ENCODE assay signal across 8 cellular contexts in the genomic region with DNA sequence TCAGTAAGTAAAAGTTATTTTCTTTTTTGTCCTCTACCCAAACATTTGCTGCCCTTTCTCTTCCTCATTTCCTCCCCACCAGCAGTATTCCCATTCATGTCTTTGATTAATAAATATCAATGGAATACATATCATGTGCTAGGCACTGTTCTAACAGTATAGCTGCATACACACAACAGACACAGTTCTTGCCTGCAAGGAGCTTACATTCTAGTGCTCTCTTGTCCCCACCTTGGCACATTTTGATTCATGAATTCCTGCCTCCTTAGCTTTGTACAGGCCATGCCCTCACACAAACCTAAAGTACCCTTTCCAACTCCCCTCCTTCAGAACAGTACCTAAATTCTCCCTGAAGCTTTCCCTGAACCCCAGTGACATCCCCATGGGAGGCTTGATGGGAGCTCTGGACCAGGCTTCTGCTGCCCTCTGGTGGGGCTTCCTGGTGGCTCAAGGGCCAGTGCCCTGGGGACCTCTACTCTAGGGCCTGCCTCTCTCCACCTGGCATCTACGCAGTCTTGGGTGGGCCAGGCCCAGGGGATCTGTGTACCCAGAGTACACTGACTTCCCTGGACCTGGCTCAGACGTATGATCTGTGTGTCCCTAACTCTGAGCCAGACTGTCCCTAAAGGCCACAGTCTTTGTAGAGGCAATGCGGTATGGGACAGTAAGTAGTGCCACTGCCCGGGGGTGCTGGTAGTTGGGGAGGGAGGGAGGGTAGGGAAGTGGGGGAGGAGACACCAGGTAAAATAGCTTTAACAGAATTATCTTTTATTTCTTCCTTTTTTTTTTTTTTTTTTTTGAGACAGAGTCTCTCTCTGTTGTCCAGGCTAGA. TPM values are rescaled to one million over a fixed set of nuclear protein-coding genes. Genes with fewer than 3 reads are reported as not detected.
DNase-seq lines count a peak whose midpoint lies in the region; ATAC-seq and TF ChIP-seq lines count a peak whose summit lies in the region.

No MANE protein-coding gene starts in this region.

- no peak overlapping the region for H3K27ac ChIP-seq in C4-2B
- no peak overlapping the region for H3K27ac ChIP-seq in Panc1 (ENCODE audit: low read length)
- H3K27ac ChIP-seq in hepatocyte, result no peak overlapping the region
- no peak overlapping the region for H3K27ac ChIP-seq in smooth muscle cell (ENCODE audit: low read depth)

- in situ Hi-C loops in Panc1 (cut with HindIII; ENCODE audit: low pct_unique_long_range_greater_than_20kb, low sequenced_read_pairs), result no loop called here

- H3K4me2 ChIP-seq in hepatocyte (no peak overlapping the region), smooth muscle cell (no peak overlapping the region)

- no peaks in the 10 kb centered on the region for H4K20me1 ChIP-seq in hepatocyte (ENCODE audit: insufficient read depth, poor library complexity, severe bottlenecking)
- no peaks in the 10 kb centered on the region for H4K20me1 ChIP-seq in smooth muscle cell (ENCODE audit: low read depth)

- H3K4me3 ChIP-seq in Panc1 (ENCODE audit: low read depth in 2 of 2, low read length in 2 of 2) (no peak overlapping the region), hepatocyte (no peak overlapping the region), smooth muscle cell (no peak overlapping the region)

- CTCF ChIA-PET in Panc1 (lab: Charles Lee), result interaction anchor here (0.6 to 1.3 kb wide), 7 partner anchors 45 to 278 kb away, joined by 3 to 7 read pairs (median 3); no protein-coding TSS in a partner anchor

- peak; percentile 93 for TF ChIP-seq CTCF in C4-2B (conservative IDR thresholded peaks at IDR 0.05)
- peak; percentile 90 for TF ChIP-seq CTCF in Panc1 (IDR thresholded peaks at IDR 0.05)
- TF ChIP-seq CTCF in hepatocyte (IDR thresholded peaks at IDR 0.05; ENCODE audit: poor library complexity), result peak; percentile 71
- peak; percentile 71 for TF ChIP-seq CTCF in smooth muscle cell (IDR thresholded peaks at IDR 0.05; ENCODE audit: borderline replicate concordance, insufficient read depth, poor library complexity, severe bottlenecking)

- H3K4me1 ChIP-seq in Panc1 (ENCODE audit: control insufficient read depth, insufficient read depth, low read length) (no peaks in the 10 kb centered on the region), hepatocyte (ENCODE audit: insufficient read depth) (no peaks in the 10 kb centered on the region), smooth muscle cell (ENCODE audit: low read depth) (no peaks in the 10 kb centered on the region)

- DNase-seq in Panc1 (ENCODE audit: low read depth, low spot score), result peak; percentile 28
- peak; percentile 3 for DNase-seq in amniotic stem cell (lab: John Stamatoyannopoulos, UW)
- DNase-seq in hepatocyte (ENCODE audit: low spot score), result peak; percentile 75
- no peak for DNase-seq in smooth muscle cell (lab: John Stamatoyannopoulos, UW; ENCODE audit: unreplicated experiment)

- H3K9me3 ChIP-seq in Panc1 (ENCODE audit: control insufficient read depth, insufficient read depth, low read depth, low read length) (no peaks in the 10 kb centered on the region), hepatocyte (ENCODE audit: low read depth) (no peaks in the 10 kb centered on the region), smooth muscle cell (replicated peaks; ENCODE audit: low read depth) (no peaks in the 10 kb centered on the region)

- H2AFZ ChIP-seq in hepatocyte (no peak overlapping the region), smooth muscle cell (ENCODE audit: low read depth) (no peak overlapping the region)

- BruUV-seq in Panc1 (replicated peaks; lab: Mats Ljungman, UMichigan), result no TSS peak

- ATAC-seq in GM18511 (IDR thresholded peaks at IDR 0.05; ENCODE audit: unreplicated experiment), result peak; percentile 84
- peak; percentile 67 for ATAC-seq in HG03520 (IDR thresholded peaks at IDR 0.05; ENCODE audit: unreplicated experiment)
- peak; percentile 96 for ATAC-seq in Panc1
- ATAC-seq in HG03280 (IDR thresholded peaks at IDR 0.05; ENCODE audit: unreplicated experiment), result no peak

- WGBS in hepatocyte (ENCODE audit: low lambda C conversion rate, missing lambda C conversion rate), result 87% methylated on average over 4 of the region's 4 CpGs
- 78% methylated on average over 4 of the region's 4 CpGs for WGBS in smooth muscle cell (ENCODE audit: low lambda C conversion rate)

- H3K9me2 ChIP-seq in hepatocyte (replicated peaks; ENCODE audit: insufficient read depth), result no peaks in the 10 kb centered on the region

- no peaks in the 10 kb centered on the region for H3F3A ChIP-seq in smooth muscle cell (ENCODE audit: low read depth)

- intact Hi-C loops in Panc1 (cut with micrococcal nuclease; ENCODE audit: unreplicated experiment), result loop anchor here (1.0 to 10.0 kb wide), 4 partner anchors 49 to 279 kb away; partner anchors contain the start of gene PLEKHA7

- H3K36me3 ChIP-seq in Panc1 (ENCODE audit: control insufficient read depth, insufficient read depth, low read length) (no peaks in the 10 kb centered on the region), hepatocyte (replicated peaks; ENCODE audit: insufficient read depth, low read depth) (no peaks in the 10 kb centered on the region), smooth muscle cell (ENCODE audit: low read depth) (no peaks in the 10 kb centered on the region)

- H3K27me3 ChIP-seq in Panc1 (ENCODE audit: control insufficient read depth, insufficient read depth, low read length), result no peaks in the 10 kb centered on the region
- H3K27me3 ChIP-seq in hepatocyte, result no peaks in the 10 kb centered on the region
- no peaks in the 10 kb centered on the region for H3K27me3 ChIP-seq in smooth muscle cell (ENCODE audit: low read depth)

- POLR2A ChIA-PET in Panc1 (lab: Charles Lee), result interaction anchor here (0.6 kb wide), 1 partner anchor 10 kb away, joined by 8 read pairs; no protein-coding TSS in a partner anchor

- no peak overlapping the region for H3K9ac ChIP-seq in smooth muscle cell (ENCODE audit: low read depth)

- H3K79me2 ChIP-seq in hepatocyte (no peaks in the 10 kb centered on the region), smooth muscle cell (ENCODE audit: low read depth) (no peaks in the 10 kb centered on the region)

RNA-seq across cellular contexts. Expression of gene RPS13, which starts 14.1 kb away (rescaled TPM):
- total RNA-seq in Panc1 (2021; ENCODE audit: unreplicated experiment) (882 TPM), hepatocyte (1,042 and 1,135 TPM in 2 replicates), smooth muscle cell (1,210 and 1,408 TPM in 2 replicates)
- 1,181 TPM for polyA plus RNA-seq in Panc1 (2012; ENCODE audit: insufficient read length)
- polyA plus RNA-seq in hepatocyte (567 and 644 TPM in 2 replicates), smooth muscle cell (750 and 769 TPM in 2 replicates)

RNA-seq across cellular contexts. Expression of gene PLEKHA7, which starts 49.2 kb away (rescaled TPM):
- total RNA-seq in Panc1 (2021; ENCODE audit: unreplicated experiment) (11.6 TPM), hepatocyte (25.4 and 35.6 TPM in 2 replicates), smooth muscle cell (3.5 and 22.2 TPM in 2 replicates)
- 16.7 TPM for polyA plus RNA-seq in Panc1 (2012; ENCODE audit: insufficient read length)
- polyA plus RNA-seq in hepatocyte (16.7 and 18.2 TPM in 2 replicates), smooth muscle cell (0.19 and 7.8 TPM in 2 replicates)
